8 cellular contexts compared by ENCODE assay signal in the genomic region with DNA sequence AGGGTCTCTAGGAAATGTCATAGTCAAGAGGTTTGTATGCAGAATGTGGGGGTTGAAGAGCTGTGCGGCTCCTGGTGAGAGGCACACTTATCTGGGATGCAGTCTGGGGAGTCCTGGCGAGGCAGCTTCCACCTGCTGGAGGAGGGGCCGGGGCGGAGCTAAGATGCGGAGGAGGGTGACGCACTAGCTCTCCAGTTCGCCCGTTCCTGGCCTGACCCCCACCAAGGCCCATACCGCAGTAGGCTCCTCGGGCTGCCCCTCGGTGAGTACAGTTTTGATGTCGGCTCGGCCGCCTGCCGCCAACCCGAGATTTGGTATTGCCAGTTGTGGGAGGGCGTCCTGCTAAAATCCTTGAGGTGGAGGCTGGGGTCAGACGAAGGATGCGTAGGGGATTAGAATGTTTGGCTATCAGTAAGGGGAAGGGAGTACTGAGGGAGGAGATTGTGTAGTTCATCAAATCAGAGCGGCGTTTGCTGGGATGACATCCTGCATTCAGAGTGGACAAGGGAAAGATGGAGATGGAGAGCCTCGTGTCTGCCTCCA. TPM values are rescaled to one million over a fixed set of nuclear protein-coding genes. Genes with fewer than 3 reads are reported as not detected.
A peak's percentile ranks its signal among the peaks of the same experiment; 100 is the strongest.
DNase-seq lines count a peak whose midpoint lies in the region; ATAC-seq, FAIRE-seq and TF ChIP-seq lines count a peak whose summit lies in the region.

A gene with protein sequence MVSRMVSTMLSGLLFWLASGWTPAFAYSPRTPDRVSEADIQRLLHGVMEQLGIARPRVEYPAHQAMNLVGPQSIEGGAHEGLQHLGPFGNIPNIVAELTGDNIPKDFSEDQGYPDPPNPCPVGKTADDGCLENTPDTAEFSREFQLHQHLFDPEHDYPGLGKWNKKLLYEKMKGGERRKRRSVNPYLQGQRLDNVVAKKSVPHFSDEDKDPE (plus strand): TSS at position 194 of the 543 bp plus-strand sequence. CDS start 1,883 bp downstream, outside the sequence.

- H3K4me1 ChIP-seq in A549: peaks cover 7% of the 10 kb centered on the region; the same call in 1 of the 3 replicates

- no peaks in the 10 kb centered on the region for H3K27me3 ChIP-seq in layer of hippocampus (ENCODE audit: control insufficient read depth, insufficient read depth, low read length)

- H3K9me3 ChIP-seq in A549: no peaks in the 10 kb centered on the region

- TF ChIP-seq POLR2A in A549 (IDR thresholded peaks at IDR 0.05; ENCODE audit: low read length): no peak

- H3K36me3 Mint-ChIP-seq in brain: peaks cover 11% of the 10 kb centered on the region

- CTCF ChIA-PET in A549 (lab: Yijun Ruan, JAX): interaction anchor here (1.5 to 3.7 kb wide), 4 partner anchors 9 to 352 kb away, joined by 4 to 22 read pairs (median 8); no protein-coding TSS in a partner anchor

- H3K4me2 ChIP-seq in A549: peak within 1 kb of the TSS; percentile 21; the same call in 1 of the 3 replicates

- FAIRE-seq in A549 (lab: Jason Lieb, UNC): no peak

- ATAC-seq in A549: peak in 1 of 2 experiments; percentile 43; a peak in 3 of 6 replicates
- ATAC-seq in GM21529 (IDR thresholded peaks at IDR 0.05; ENCODE audit: unreplicated experiment): no peak

- POLR2A ChIA-PET in A549 (lab: Yijun Ruan, JAX): no interaction called here

- 87% methylated on average over 22 of the region's 22 CpGs for WGBS in A549 (ENCODE audit: missing lambda C conversion rate)

- TF ChIP-seq CTCF in A549 (IDR thresholded peaks at IDR 0.05): no peak
- TF ChIP-seq CTCF in brain (conservative IDR thresholded peaks at IDR 0.05): no peak

- peaks cover 44% of the 10 kb centered on the region for H3K4me1 Mint-ChIP-seq in brain

- no peak within 1 kb of the TSS for H3K4me3 ChIP-seq in A549

- DNase-seq in A549 (ENCODE audit: low read depth in 1 of 2, low spot score in 1 of 2) (no peak), NCI-H1105 (lab: John Stamatoyannopoulos, UW) (peak; percentile 75), amniotic stem cell (lab: John Stamatoyannopoulos, UW) (no peak), HK-2 (ENCODE audit: unreplicated experiment) (no peak), activated gamma-delta T cell (lab: John Stamatoyannopoulos, UW) (no peak)

- peak within 1 kb of the TSS; percentile 75 to 86 (median 81) for H3K4me3 Mint-ChIP-seq in brain

- H3K27ac ChIP-seq in A549 (no peak within 1 kb of the TSS), layer of hippocampus (ENCODE audit: low read depth, low read length) (peak within 1 kb of the TSS; percentile 24)

- TF ChIP-seq EP300 in A549 (IDR thresholded peaks at IDR 0.05): no peak

- peaks cover 6% of the 10 kb centered on the region for H3K27me3 Mint-ChIP-seq in brain

- peak within 1 kb of the TSS; percentile 40 to 96 (median 85) for H3K27ac Mint-ChIP-seq in brain

- no peaks in the 10 kb centered on the region for H3K9me3 Mint-ChIP-seq in brain

- no peak for TF ChIP-seq RAD21 in A549 (conservative IDR thresholded peaks at IDR 0.05 in 1 of 2, IDR thresholded peaks at IDR 0.05 in 1 of 2)

TF ChIP-seq in A549, 52 proteins besides CTCF, POLR2A, EP300 and RAD21:
- TF ChIP-seq FOSB (CRISPR knock-in tag; IDR thresholded peaks at IDR 0.05) (0 out of 2 replicates have a peak, but pooled peaks have one; percentile 26), HDAC2 (IDR thresholded peaks at IDR 0.05) (no peak), HOXA7 (CRISPR knock-in tag; IDR thresholded peaks at IDR 0.05) (0 out of 2 replicates have a peak, but pooled peaks have one; percentile 21), NFE2L2 (conservative IDR thresholded peaks at IDR 0.05; ENCODE audit: low read length) (no peak), CHD4 (IDR thresholded peaks at IDR 0.05; ENCODE audit: borderline replicate concordance) (no peak)

RNA-seq across cellular contexts. Expression of the gene that starts here (rescaled TPM):
- polyA plus RNA-seq in A549 (2011; rRNA removed) (9.4 and 10.5 TPM in 2 replicates), A549 (2017; fragmentation: RNase III; extraction: RNeasy Plus Mini Kit Qiagen cat#74134 plus additional on column Dnase treatment) (0.72 to 1.7 TPM (median 1.4 TPM) in 3 replicates), brain (ENCODE audit: insufficient read depth, low read depth, low replicate concordance) (151 TPM)
- 0.60 and 0.67 TPM in 2 replicates for polyA plus RNA-seq in A549 (2012; cell fraction: cytosol; rRNA removed)
- polyA plus RNA-seq in A549 (2012; cell fraction: nucleus; rRNA removed): 0.31 and 0.64 TPM in 2 replicates
- 2.6 and 6.0 TPM in 2 replicates for polyA minus RNA-seq in A549 (2011; rRNA and poly(A)+ RNA removed)

Comparison
In these comparisons a context has a peak if more than half of its experiments do, and no peak if none do; other contexts are left out.
1. RNA of the gene that starts here (polyA plus RNA-seq): 151 TPM in brain (single experiment); 0.31 to 10.5 TPM in A549; every median in the first group is over 10 times any median in the second.